ENCODE assay signal across 1 cellular context in genomic region chr5:69099302-69099701, GRCh38.
TF ChIP-seq lines count a peak whose summit lies in the region.

No MANE protein-coding gene starts in this region.

TF ChIP-seq in GM12878, 131 proteins besides CTCF, POLR2A, EP300 and RAD21:
- peak; percentile 52; the same call in 1 of the 2 replicates for TF ChIP-seq RUNX3 (IDR thresholded peaks at IDR 0.05; ENCODE audit: low read length)
- TF ChIP-seq SREBF1 (IDR thresholded peaks at IDR 0.05; ENCODE audit: low read length), result no peak
